Comparison of ENCODE assay signal across 1 cellular context in genomic region chr4:900721-901120, GRCh38.
TF ChIP-seq lines count a peak whose summit lies in the region.

No MANE protein-coding gene starts in this region.

TF ChIP-seq in WTC11, 78 proteins besides CTCF, POLR2A, EP300 and RAD21 (continued from another document):
- TF ChIP-seq PRDM15 (CRISPR knock-in tag; IDR thresholded peaks at IDR 0.05): no peak
- no peak for TF ChIP-seq ERG (CRISPR knock-in tag; IDR thresholded peaks at IDR 0.05)
- no peak for TF ChIP-seq ZNF671 (CRISPR knock-in tag; IDR thresholded peaks at IDR 0.05)
- no peak for TF ChIP-seq SP1 (CRISPR knock-in tag; conservative IDR thresholded peaks at IDR 0.05)
- no peak for TF ChIP-seq NFE2L1 (CRISPR knock-in tag; IDR thresholded peaks at IDR 0.05)
- no peak for TF ChIP-seq OVOL2 (CRISPR knock-in tag; IDR thresholded peaks at IDR 0.05; ENCODE audit: borderline replicate concordance)
- no peak for TF ChIP-seq ELF4 (CRISPR knock-in tag; IDR thresholded peaks at IDR 0.05; ENCODE audit: low read depth)
- TF ChIP-seq GRHL2 (CRISPR knock-in tag; IDR thresholded peaks at IDR 0.05; ENCODE audit: insufficient replicate concordance, severe bottlenecking): no peak
- TF ChIP-seq AFF4 (CRISPR knock-in tag; IDR thresholded peaks at IDR 0.05; ENCODE audit: borderline replicate concordance): no peak
